1 cellular context compared by ENCODE assay signal in the genomic region with DNA sequence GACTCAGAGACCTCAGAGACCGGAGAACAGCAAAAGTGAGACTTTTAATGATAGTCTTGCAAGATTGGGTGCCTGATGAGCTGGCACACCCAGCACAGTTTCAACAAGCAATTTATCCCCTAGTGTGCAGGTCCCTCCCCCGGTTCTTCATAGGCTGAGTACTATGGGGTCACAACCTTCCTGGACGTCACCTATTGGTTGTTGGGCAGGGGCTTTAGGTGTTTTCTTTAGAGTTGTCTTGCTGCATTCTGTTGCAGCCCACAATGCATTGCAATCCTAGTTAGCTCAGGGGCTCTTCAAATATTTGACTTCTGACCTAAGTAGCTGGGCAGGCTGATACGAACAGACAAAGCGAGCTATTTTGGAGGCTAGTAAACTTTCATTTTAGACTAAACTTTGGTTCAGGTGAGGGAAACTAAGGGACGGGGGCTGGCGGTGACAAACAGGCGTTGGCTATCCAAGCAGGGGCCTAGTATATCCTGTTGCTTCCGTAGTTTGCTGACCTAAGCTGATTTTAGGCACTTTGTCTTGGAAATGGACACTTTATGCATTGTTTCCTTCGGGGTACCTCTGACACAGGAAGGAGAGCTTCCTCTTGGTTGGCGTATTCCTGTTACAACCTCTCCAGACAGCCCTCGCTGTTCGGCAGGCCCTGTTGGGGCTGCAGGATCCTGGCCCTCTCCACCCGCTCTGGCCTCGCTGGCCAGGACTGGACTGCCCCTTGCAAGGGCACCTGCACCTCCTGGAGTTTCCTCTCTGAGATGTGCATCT.
A peak's percentile ranks its signal among the peaks of the same experiment; 100 is the strongest.
TF ChIP-seq lines count a peak whose summit lies in the region.

No MANE protein-coding gene starts in this region.

TF ChIP-seq in HepG2, 621 proteins besides CTCF, POLR2A, EP300 and RAD21 (continued from another document and continues in another):
- TF ChIP-seq, protein P1, sequence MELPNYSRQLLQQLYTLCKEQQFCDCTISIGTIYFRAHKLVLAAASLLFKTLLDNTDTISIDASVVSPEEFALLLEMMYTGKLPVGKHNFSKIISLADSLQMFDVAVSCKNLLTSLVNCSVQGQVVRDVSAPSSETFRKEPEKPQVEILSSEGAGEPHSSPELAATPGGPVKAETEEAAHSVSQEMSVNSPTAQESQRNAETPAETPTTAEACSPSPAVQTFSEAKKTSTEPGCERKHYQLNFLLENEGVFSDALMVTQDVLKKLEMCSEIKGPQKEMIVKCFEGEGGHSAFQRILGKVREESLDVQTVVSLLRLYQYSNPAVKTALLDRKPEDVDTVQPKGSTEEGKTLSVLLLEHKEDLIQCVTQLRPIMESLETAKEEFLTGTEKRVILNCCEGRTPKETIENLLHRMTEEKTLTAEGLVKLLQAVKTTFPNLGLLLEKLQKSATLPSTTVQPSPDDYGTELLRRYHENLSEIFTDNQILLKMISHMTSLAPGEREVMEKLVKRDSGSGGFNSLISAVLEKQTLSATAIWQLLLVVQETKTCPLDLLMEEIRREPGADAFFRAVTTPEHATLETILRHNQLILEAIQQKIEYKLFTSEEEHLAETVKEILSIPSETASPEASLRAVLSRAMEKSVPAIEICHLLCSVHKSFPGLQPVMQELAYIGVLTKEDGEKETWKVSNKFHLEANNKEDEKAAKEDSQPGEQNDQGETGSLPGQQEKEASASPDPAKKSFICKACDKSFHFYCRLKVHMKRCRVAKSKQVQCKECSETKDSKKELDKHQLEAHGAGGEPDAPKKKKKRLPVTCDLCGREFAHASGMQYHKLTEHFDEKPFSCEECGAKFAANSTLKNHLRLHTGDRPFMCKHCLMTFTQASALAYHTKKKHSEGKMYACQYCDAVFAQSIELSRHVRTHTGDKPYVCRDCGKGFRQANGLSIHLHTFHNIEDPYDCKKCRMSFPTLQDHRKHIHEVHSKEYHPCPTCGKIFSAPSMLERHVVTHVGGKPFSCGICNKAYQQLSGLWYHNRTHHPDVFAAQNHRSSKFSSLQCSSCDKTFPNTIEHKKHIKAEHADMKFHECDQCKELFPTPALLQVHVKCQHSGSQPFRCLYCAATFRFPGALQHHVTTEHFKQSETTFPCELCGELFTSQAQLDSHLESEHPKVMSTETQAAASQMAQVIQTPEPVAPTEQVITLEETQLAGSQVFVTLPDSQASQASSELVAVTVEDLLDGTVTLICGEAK (IDR thresholded peaks at IDR 0.05), result no peak
- TF ChIP-seq, protein P1 (CRISPR knock-in tag; IDR thresholded peaks at IDR 0.05), result peak; percentile 24; the same call in 1 of the 2 replicates
- no peak; the same call in 1 of the 2 replicates for TF ChIP-seq ATF7-NPFF (CRISPR knock-in tag; IDR thresholded peaks at IDR 0.05; ENCODE audit: low read depth)
- no peak for TF ChIP-seq ZNF121 (CRISPR knock-in tag; IDR thresholded peaks at IDR 0.05)
- no peak for TF ChIP-seq AKAP8 (CRISPR knock-in tag; IDR thresholded peaks at IDR 0.05)
- TF ChIP-seq, protein P2, sequence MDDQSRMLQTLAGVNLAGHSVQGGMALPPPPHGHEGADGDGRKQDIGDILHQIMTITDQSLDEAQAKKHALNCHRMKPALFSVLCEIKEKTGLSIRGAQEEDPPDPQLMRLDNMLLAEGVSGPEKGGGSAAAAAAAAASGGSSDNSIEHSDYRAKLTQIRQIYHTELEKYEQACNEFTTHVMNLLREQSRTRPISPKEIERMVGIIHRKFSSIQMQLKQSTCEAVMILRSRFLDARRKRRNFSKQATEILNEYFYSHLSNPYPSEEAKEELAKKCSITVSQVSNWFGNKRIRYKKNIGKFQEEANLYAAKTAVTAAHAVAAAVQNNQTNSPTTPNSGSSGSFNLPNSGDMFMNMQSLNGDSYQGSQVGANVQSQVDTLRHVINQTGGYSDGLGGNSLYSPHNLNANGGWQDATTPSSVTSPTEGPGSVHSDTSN (CRISPR knock-in tag; IDR thresholded peaks at IDR 0.05; ENCODE audit: borderline replicate concordance), result no peak
- no peak for TF ChIP-seq ZNF547 (CRISPR knock-in tag; IDR thresholded peaks at IDR 0.05)
- TF ChIP-seq KLF15 (CRISPR knock-in tag; IDR thresholded peaks at IDR 0.05; ENCODE audit: borderline replicate concordance), result no peak
- TF ChIP-seq, protein P3, sequence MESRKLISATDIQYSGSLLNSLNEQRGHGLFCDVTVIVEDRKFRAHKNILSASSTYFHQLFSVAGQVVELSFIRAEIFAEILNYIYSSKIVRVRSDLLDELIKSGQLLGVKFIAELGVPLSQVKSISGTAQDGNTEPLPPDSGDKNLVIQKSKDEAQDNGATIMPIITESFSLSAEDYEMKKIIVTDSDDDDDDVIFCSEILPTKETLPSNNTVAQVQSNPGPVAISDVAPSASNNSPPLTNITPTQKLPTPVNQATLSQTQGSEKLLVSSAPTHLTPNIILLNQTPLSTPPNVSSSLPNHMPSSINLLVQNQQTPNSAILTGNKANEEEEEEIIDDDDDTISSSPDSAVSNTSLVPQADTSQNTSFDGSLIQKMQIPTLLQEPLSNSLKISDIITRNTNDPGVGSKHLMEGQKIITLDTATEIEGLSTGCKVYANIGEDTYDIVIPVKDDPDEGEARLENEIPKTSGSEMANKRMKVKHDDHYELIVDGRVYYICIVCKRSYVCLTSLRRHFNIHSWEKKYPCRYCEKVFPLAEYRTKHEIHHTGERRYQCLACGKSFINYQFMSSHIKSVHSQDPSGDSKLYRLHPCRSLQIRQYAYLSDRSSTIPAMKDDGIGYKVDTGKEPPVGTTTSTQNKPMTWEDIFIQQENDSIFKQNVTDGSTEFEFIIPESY (CRISPR knock-in tag; IDR thresholded peaks at IDR 0.05), result no peak
- TF ChIP-seq NFYC (CRISPR knock-in tag; IDR thresholded peaks at IDR 0.05), result peak; percentile 93
- TF ChIP-seq, protein P4, sequence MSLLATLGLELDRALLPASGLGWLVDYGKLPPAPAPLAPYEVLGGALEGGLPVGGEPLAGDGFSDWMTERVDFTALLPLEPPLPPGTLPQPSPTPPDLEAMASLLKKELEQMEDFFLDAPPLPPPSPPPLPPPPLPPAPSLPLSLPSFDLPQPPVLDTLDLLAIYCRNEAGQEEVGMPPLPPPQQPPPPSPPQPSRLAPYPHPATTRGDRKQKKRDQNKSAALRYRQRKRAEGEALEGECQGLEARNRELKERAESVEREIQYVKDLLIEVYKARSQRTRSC (CRISPR knock-in tag; IDR thresholded peaks at IDR 0.05; ENCODE audit: low read depth), result no peak
- no peak for TF ChIP-seq ZNF282 (IDR thresholded peaks at IDR 0.05; ENCODE audit: partially characterized antibody)
- TF ChIP-seq, protein P5, sequence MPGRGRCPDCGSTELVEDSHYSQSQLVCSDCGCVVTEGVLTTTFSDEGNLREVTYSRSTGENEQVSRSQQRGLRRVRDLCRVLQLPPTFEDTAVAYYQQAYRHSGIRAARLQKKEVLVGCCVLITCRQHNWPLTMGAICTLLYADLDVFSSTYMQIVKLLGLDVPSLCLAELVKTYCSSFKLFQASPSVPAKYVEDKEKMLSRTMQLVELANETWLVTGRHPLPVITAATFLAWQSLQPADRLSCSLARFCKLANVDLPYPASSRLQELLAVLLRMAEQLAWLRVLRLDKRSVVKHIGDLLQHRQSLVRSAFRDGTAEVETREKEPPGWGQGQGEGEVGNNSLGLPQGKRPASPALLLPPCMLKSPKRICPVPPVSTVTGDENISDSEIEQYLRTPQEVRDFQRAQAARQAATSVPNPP (CRISPR knock-in tag; IDR thresholded peaks at IDR 0.05), result no peak
- no peak for TF ChIP-seq RFXANK (CRISPR knock-in tag; IDR thresholded peaks at IDR 0.05)
- TF ChIP-seq FOXK1 (CRISPR knock-in tag; IDR thresholded peaks at IDR 0.05; ENCODE audit: borderline replicate concordance, low read depth), result peak; percentile 20; the same call in 1 of the 2 replicates
- no peak for TF ChIP-seq DNMT3B (CRISPR knock-in tag; conservative IDR thresholded peaks at IDR 0.05)
- TF ChIP-seq ZSCAN30 (CRISPR knock-in tag; IDR thresholded peaks at IDR 0.05), result no peak
- TF ChIP-seq XRCC5 (optimal IDR thresholded peaks at IDR 0.05; ENCODE audit: low read length), result no peak
- no peak for TF ChIP-seq FOXC1 (CRISPR knock-in tag; IDR thresholded peaks at IDR 0.05; ENCODE audit: borderline replicate concordance)
- TF ChIP-seq YEATS2 (CRISPR knock-in tag; IDR thresholded peaks at IDR 0.05; ENCODE audit: borderline replicate concordance), result peak; percentile 76; the same call in 1 of the 2 replicates
- TF ChIP-seq, protein P6, sequence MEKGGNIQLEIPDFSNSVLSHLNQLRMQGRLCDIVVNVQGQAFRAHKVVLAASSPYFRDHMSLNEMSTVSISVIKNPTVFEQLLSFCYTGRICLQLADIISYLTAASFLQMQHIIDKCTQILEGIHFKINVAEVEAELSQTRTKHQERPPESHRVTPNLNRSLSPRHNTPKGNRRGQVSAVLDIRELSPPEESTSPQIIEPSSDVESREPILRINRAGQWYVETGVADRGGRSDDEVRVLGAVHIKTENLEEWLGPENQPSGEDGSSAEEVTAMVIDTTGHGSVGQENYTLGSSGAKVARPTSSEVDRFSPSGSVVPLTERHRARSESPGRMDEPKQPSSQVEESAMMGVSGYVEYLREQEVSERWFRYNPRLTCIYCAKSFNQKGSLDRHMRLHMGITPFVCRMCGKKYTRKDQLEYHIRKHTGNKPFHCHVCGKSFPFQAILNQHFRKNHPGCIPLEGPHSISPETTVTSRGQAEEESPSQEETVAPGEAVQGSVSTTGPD (CRISPR knock-in tag; IDR thresholded peaks at IDR 0.05), result no peak
- no peak for TF ChIP-seq ZNF329 (CRISPR knock-in tag; IDR thresholded peaks at IDR 0.05; ENCODE audit: low read depth)
- TF ChIP-seq, protein P7, sequence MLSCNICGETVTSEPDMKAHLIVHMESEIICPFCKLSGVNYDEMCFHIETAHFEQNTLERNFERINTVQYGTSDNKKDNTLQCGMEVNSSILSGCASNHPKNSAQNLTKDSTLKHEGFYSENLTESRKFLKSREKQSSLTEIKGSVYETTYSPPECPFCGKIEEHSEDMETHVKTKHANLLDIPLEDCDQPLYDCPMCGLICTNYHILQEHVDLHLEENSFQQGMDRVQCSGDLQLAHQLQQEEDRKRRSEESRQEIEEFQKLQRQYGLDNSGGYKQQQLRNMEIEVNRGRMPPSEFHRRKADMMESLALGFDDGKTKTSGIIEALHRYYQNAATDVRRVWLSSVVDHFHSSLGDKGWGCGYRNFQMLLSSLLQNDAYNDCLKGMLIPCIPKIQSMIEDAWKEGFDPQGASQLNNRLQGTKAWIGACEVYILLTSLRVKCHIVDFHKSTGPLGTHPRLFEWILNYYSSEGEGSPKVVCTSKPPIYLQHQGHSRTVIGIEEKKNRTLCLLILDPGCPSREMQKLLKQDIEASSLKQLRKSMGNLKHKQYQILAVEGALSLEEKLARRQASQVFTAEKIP (CRISPR knock-in tag; IDR thresholded peaks at IDR 0.05; ENCODE audit: borderline replicate concordance), result no peak
- TF ChIP-seq, protein P8, sequence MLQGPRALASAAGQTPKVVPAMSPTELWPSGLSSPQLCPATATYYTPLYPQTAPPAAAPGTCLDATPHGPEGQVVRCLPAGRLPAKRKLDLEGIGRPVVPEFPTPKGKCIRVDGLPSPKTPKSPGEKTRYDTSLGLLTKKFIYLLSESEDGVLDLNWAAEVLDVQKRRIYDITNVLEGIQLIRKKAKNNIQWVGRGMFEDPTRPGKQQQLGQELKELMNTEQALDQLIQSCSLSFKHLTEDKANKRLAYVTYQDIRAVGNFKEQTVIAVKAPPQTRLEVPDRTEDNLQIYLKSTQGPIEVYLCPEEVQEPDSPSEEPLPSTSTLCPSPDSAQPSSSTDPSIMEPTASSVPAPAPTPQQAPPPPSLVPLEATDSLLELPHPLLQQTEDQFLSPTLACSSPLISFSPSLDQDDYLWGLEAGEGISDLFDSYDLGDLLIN (CRISPR knock-in tag; IDR thresholded peaks at IDR 0.05; ENCODE audit: borderline replicate concordance), result no peak
- TF ChIP-seq, protein P9, sequence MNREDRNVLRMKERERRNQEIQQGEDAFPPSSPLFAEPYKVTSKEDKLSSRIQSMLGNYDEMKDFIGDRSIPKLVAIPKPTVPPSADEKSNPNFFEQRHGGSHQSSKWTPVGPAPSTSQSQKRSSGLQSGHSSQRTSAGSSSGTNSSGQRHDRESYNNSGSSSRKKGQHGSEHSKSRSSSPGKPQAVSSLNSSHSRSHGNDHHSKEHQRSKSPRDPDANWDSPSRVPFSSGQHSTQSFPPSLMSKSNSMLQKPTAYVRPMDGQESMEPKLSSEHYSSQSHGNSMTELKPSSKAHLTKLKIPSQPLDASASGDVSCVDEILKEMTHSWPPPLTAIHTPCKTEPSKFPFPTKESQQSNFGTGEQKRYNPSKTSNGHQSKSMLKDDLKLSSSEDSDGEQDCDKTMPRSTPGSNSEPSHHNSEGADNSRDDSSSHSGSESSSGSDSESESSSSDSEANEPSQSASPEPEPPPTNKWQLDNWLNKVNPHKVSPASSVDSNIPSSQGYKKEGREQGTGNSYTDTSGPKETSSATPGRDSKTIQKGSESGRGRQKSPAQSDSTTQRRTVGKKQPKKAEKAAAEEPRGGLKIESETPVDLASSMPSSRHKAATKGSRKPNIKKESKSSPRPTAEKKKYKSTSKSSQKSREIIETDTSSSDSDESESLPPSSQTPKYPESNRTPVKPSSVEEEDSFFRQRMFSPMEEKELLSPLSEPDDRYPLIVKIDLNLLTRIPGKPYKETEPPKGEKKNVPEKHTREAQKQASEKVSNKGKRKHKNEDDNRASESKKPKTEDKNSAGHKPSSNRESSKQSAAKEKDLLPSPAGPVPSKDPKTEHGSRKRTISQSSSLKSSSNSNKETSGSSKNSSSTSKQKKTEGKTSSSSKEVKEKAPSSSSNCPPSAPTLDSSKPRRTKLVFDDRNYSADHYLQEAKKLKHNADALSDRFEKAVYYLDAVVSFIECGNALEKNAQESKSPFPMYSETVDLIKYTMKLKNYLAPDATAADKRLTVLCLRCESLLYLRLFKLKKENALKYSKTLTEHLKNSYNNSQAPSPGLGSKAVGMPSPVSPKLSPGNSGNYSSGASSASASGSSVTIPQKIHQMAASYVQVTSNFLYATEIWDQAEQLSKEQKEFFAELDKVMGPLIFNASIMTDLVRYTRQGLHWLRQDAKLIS (CRISPR knock-in tag; IDR thresholded peaks at IDR 0.05), result peak; percentile 78; the same call in 1 of the 2 replicates
- TF ChIP-seq ARHGAP35 (CRISPR knock-in tag; IDR thresholded peaks at IDR 0.05; ENCODE audit: borderline replicate concordance), result no peak
- no peak for TF ChIP-seq REXO4 (CRISPR knock-in tag; IDR thresholded peaks at IDR 0.05; ENCODE audit: borderline replicate concordance)
- peak; percentile 75; the same call in 1 of the 2 replicates for TF ChIP-seq KLF6 (CRISPR knock-in tag; IDR thresholded peaks at IDR 0.05)
- TF ChIP-seq ZSCAN20 (CRISPR knock-in tag; IDR thresholded peaks at IDR 0.05; ENCODE audit: borderline replicate concordance), result no peak
